In genomic region chr1:235781807-235782206, GRCh38 we compare ENCODE assay signal across 17 cellular contexts.
"Had no signal": no experiment of that assay in that cellular context is flagged by ENCODE, and none has a peak within 500 bp of the region (broad histone marks: within the 10 kb centered on the region; RNA-seq: fewer than 3 reads in every experiment).

No MANE protein-coding gene starts in this region.

- ATAC-seq: activated CD8-positive, alpha-beta memory T cell treated with anti-CD3 and anti-CD28 coated beads, Interleukin-2, amount 10 ng/mL, durations not matched to agents 7 days and 5 days; esophagus mucosa; stimulated activated naive CD8-positive, alpha-beta T cell treated with anti-CD3 and anti-CD28 coated beads, Interleukin-15, amount 100 ng/mL, for 72 hours had no signal

- H3K27ac ChIP-seq: brain microvascular endothelial cell, colonic mucosa, left ventricle myocardium inferior, thoracic aorta, upper lobe of left lung had no signal

- H3K4me1 ChIP-seq: colonic mucosa, left ventricle myocardium inferior, upper lobe of left lung had no signal

- H3K9me3 ChIP-seq: colonic mucosa, left ventricle myocardium inferior, thoracic aorta, upper lobe of left lung had no signal

- H3K36me3 ChIP-seq: brain microvascular endothelial cell, colonic mucosa, thoracic aorta had no signal

- H3K27me3 ChIP-seq: brain microvascular endothelial cell, colonic mucosa, upper lobe of left lung had no signal

- H3K4me3 ChIP-seq: colonic mucosa, left ventricle myocardium inferior, thoracic aorta, upper lobe of left lung had no signal

- DNase-seq: activated B cell treated with CpG ODN at 0.5 μM for 24 hours; activated CD4-positive, alpha-beta memory T cell treated with anti-CD3 and anti-CD28 coated beads, Interleukin-2, amount 10 ng/mL, durations not matched to agents 7 days and 5 days; activated CD4-positive, alpha-beta T cell treated with anti-CD3 and anti-CD28 coated beads for 4 hours; activated CD8-positive, alpha-beta memory T cell treated with anti-CD3 and anti-CD28 coated beads, Interleukin-2, amount 10 ng/mL, durations not matched to agents 7 days and 5 days; activated naive CD8-positive, alpha-beta T cell treated with anti-CD3 and anti-CD28 coated beads, Interleukin-2, amount 10 ng/mL, durations not matched to agents 7 days and 5 days; anterior cingulate cortex; brain microvascular endothelial cell; colonic mucosa; hypothalamus; left ventricle myocardium inferior; mammary epithelial cell; nephron progenitor cell; occipital lobe; stimulated activated naive CD8-positive, alpha-beta T cell treated with anti-CD3 and anti-CD28 coated beads, Interleukin-15, amount 100 ng/mL, for 72 hours; upper lobe of left lung had no signal
